Comparison of ENCODE assay signal across 1 cellular context in the genomic region with DNA sequence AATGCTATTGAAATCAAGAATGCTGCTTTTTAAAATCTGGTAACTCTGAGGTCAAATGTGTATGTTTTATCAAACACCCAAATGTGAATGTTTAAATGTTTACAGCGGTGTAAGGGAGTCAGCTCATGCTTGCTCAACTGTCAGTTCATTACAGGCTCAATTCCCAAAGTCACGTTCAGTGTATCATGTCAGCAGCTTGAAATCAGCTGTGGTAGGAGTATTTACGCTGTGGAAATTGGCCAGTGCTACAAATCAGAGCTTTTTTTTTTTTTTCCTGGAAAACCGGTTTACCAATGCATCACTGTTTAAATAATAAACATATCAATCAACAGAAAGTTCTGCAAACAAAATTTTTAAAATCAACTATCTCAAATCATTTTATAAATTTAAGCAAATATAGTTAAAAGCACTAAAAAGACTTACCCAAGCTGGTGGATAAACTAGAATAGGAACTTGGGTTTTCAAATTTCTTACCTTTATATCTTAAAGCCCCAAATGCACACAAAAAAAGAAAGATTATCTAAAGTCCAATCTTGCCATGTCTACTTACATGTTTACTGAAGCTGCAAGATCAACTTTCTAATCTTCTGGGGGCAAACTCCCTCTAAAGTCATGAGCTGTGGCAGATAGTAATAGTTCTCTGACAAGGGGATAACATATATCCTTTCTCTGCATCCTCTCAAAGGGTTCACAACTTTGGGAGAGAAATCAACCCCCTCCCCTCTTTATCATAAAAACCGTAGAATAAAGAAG.
TF ChIP-seq lines count a peak whose summit lies in the region.

No MANE protein-coding gene starts in this region.

TF ChIP-seq in liver, 16 proteins besides CTCF, POLR2A, EP300 and RAD21 (continued from another document):
- TF ChIP-seq, protein P1, sequence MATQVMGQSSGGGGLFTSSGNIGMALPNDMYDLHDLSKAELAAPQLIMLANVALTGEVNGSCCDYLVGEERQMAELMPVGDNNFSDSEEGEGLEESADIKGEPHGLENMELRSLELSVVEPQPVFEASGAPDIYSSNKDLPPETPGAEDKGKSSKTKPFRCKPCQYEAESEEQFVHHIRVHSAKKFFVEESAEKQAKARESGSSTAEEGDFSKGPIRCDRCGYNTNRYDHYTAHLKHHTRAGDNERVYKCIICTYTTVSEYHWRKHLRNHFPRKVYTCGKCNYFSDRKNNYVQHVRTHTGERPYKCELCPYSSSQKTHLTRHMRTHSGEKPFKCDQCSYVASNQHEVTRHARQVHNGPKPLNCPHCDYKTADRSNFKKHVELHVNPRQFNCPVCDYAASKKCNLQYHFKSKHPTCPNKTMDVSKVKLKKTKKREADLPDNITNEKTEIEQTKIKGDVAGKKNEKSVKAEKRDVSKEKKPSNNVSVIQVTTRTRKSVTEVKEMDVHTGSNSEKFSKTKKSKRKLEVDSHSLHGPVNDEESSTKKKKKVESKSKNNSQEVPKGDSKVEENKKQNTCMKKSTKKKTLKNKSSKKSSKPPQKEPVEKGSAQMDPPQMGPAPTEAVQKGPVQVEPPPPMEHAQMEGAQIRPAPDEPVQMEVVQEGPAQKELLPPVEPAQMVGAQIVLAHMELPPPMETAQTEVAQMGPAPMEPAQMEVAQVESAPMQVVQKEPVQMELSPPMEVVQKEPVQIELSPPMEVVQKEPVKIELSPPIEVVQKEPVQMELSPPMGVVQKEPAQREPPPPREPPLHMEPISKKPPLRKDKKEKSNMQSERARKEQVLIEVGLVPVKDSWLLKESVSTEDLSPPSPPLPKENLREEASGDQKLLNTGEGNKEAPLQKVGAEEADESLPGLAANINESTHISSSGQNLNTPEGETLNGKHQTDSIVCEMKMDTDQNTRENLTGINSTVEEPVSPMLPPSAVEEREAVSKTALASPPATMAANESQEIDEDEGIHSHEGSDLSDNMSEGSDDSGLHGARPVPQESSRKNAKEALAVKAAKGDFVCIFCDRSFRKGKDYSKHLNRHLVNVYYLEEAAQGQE (IDR thresholded peaks at IDR 0.05), result peak; percentile 27
- TF ChIP-seq, protein P2, sequence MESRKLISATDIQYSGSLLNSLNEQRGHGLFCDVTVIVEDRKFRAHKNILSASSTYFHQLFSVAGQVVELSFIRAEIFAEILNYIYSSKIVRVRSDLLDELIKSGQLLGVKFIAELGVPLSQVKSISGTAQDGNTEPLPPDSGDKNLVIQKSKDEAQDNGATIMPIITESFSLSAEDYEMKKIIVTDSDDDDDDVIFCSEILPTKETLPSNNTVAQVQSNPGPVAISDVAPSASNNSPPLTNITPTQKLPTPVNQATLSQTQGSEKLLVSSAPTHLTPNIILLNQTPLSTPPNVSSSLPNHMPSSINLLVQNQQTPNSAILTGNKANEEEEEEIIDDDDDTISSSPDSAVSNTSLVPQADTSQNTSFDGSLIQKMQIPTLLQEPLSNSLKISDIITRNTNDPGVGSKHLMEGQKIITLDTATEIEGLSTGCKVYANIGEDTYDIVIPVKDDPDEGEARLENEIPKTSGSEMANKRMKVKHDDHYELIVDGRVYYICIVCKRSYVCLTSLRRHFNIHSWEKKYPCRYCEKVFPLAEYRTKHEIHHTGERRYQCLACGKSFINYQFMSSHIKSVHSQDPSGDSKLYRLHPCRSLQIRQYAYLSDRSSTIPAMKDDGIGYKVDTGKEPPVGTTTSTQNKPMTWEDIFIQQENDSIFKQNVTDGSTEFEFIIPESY (IDR thresholded peaks at IDR 0.05), result no peak
- TF ChIP-seq RXRA (IDR thresholded peaks at IDR 0.05) (peak; percentile 40 to 78), FOXA2 (IDR thresholded peaks at IDR 0.05) (peak; percentile 52), HNF4G (IDR thresholded peaks at IDR 0.05) (no peak), SP1 (IDR thresholded peaks at IDR 0.05) (peak; percentile 45), EGR1 (IDR thresholded peaks at IDR 0.05; ENCODE audit: low read depth in 2 of 2) (peak in 1 of 2 donors; percentile 29)
- TF ChIP-seq, protein P3, sequence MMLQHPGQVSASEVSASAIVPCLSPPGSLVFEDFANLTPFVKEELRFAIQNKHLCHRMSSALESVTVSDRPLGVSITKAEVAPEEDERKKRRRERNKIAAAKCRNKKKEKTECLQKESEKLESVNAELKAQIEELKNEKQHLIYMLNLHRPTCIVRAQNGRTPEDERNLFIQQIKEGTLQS (IDR thresholded peaks at IDR 0.05), result peak; percentile 35
- TF ChIP-seq, protein P4, sequence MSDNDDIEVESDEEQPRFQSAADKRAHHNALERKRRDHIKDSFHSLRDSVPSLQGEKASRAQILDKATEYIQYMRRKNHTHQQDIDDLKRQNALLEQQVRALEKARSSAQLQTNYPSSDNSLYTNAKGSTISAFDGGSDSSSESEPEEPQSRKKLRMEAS (IDR thresholded peaks at IDR 0.05), result peak; percentile 26
